In the genomic region with DNA sequence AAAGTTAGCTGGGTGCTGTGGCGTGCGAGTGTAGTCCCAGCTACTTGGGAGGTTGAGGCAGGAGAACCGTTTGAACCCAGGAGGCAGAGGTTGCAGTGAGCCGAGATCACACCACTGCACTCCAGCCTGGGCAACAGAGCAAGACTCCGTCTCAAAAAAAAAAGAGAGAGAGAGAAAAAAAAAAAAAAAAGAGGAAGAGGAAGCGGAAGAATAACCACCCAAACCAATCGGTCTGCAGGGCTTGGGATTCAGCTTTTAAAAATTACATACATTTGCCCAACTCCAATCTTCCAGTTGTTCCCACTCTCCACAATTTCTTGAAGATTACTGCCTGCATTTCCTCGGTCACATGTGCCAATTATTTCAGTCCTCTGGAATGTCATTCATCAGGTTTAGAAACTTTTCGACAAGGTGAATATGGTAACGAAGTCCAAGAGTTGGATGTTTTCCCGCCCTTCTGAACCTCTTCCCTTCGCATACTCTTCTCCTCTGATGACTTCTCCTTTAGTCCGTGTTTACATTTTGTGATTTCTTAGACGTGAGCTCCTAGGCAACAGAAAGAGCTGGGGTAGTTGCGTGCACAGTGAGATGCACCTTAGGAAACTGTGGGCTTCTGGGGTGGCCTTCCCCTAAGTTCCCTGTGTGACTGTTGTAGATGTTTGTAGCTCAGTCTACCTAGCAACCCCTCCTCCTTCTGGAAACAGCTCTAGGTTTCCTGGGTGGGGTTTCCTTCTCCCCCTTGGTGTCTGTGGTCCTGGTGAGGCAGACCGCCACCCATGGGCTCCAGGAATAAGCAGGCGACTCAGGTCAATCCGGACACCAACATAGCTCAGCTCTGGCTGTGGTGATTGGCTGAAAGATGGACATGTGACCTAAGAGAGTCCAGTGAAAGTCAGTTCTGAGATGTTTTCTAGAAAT, we compare ENCODE assay signal across 9 cellular contexts.
DNase-seq lines count a peak whose midpoint lies in the region; ATAC-seq and TF ChIP-seq lines count a peak whose summit lies in the region.
"Had no signal": no experiment of that assay in that cellular context is flagged by ENCODE, and none has a peak within 500 bp of the region (broad histone marks: within the 10 kb centered on the region; RNA-seq: fewer than 3 reads in every experiment).

No MANE protein-coding gene starts in this region.

- intact Hi-C loops in dendritic cell treated with granulocyte-macrophage colony-stimulating factor and Interleukin-4, amounts not matched to agents 40 ng/mL and 50 ng/mL, for 4 days (cut with micrococcal nuclease), result no loop called here

- CTCF ChIA-PET in activated CD4-positive, alpha-beta T cell treated with anti-CD3 and anti-CD28 coated beads, Interleukin-2, amount 10 ng/mL, durations not matched to agents 7 days and 5 days (lab: Charles Lee), result interaction anchor here (0.8 to 2.7 kb wide), 7 partner anchors 10 to 174 kb away, joined by 3 to 8 read pairs (median 3); no protein-coding TSS in a partner anchor

- peak overlapping the region; percentile 37 for H3K27ac Mint-ChIP-seq in activated CD4-positive, alpha-beta T cell treated with anti-CD3 and anti-CD28 coated beads, Interleukin-2, amount 10 ng/mL, durations not matched to agents 7 days and 5 days
- H3K27ac Mint-ChIP-seq in dendritic cell treated with granulocyte-macrophage colony-stimulating factor and Interleukin-4, amounts not matched to agents 40 ng/mL and 50 ng/mL, for 4 days, result peak overlapping the region; percentile 62
- no peak overlapping the region for H3K27ac Mint-ChIP-seq in osteocyte (ENCODE audit: unreplicated experiment)
- H3K27ac Mint-ChIP-seq: activated naive CD4-positive, alpha-beta T cell treated with anti-CD3 and anti-CD28 coated beads, Interleukin-2, amount 50 U/mL, for 24 hours had no signal

- no peak overlapping the region for H3K4me3 Mint-ChIP-seq in activated CD4-positive, alpha-beta T cell treated with anti-CD3 and anti-CD28 coated beads, Interleukin-2, amount 10 ng/mL, durations not matched to agents 7 days and 5 days
- no peak overlapping the region for H3K4me3 Mint-ChIP-seq in dendritic cell treated with granulocyte-macrophage colony-stimulating factor and Interleukin-4, amounts not matched to agents 40 ng/mL and 50 ng/mL, for 4 days
- H3K4me3 Mint-ChIP-seq in osteocyte (ENCODE audit: unreplicated experiment), result no peak overlapping the region
- H3K4me3 Mint-ChIP-seq: activated naive CD4-positive, alpha-beta T cell treated with anti-CD3 and anti-CD28 coated beads, Interleukin-2, amount 50 U/mL, for 24 hours had no signal

- POLR2A ChIA-PET in activated CD4-positive, alpha-beta T cell treated with anti-CD3 and anti-CD28 coated beads, Interleukin-2, amount 10 ng/mL, durations not matched to agents 7 days and 5 days (lab: Charles Lee), result interaction anchor here (0.6 kb wide), 1 partner anchor 17 kb away, joined by 3 read pairs; no protein-coding TSS in a partner anchor

- peak; percentile 8 for DNase-seq in activated CD4-positive, alpha-beta T cell treated with anti-CD3 and anti-CD28 coated beads, Interleukin-2, amount 10 ng/mL, durations not matched to agents 7 days and 5 days
- no peak for DNase-seq in activated CD4-positive, alpha-beta T cell treated with anti-CD3 and anti-CD28 coated beads for 1 hour
- peak; percentile 80 for DNase-seq in HuH-7.5 (ENCODE audit: low spot score)
- DNase-seq in stimulated activated naive CD8-positive, alpha-beta T cell treated with anti-CD3 and anti-CD28 coated beads, Interleukin-15, Interleukin-2, amounts not matched to agents 100 U/mL and 50 U/mL, for 24 hours, result peak; percentile 21
- no peak for DNase-seq in activated naive CD4-positive, alpha-beta T cell treated with Interleukin-2 at 50 U/mL for 16 hours
- no peak for DNase-seq in osteocyte (ENCODE audit: extremely low spot score, unreplicated experiment)
- DNase-seq in D341Med (ENCODE audit: low spot score), result no peak

- peaks cover 3% of the 10 kb centered on the region for H3K9me3 Mint-ChIP-seq in activated CD4-positive, alpha-beta T cell treated with anti-CD3 and anti-CD28 coated beads, Interleukin-2, amount 10 ng/mL, durations not matched to agents 7 days and 5 days
- no peaks in the 10 kb centered on the region for H3K9me3 Mint-ChIP-seq in dendritic cell treated with granulocyte-macrophage colony-stimulating factor and Interleukin-4, amounts not matched to agents 40 ng/mL and 50 ng/mL, for 4 days
- no peaks in the 10 kb centered on the region for H3K9me3 Mint-ChIP-seq in osteocyte (ENCODE audit: unreplicated experiment)
- H3K9me3 Mint-ChIP-seq: activated naive CD4-positive, alpha-beta T cell treated with anti-CD3 and anti-CD28 coated beads, Interleukin-2, amount 50 U/mL, for 24 hours had no signal

- peaks cover 1% of the 10 kb centered on the region for H3K27me3 Mint-ChIP-seq in activated CD4-positive, alpha-beta T cell treated with anti-CD3 and anti-CD28 coated beads, Interleukin-2, amount 10 ng/mL, durations not matched to agents 7 days and 5 days
- H3K27me3 Mint-ChIP-seq in dendritic cell treated with granulocyte-macrophage colony-stimulating factor and Interleukin-4, amounts not matched to agents 40 ng/mL and 50 ng/mL, for 4 days, result no peaks in the 10 kb centered on the region
- no peaks in the 10 kb centered on the region for H3K27me3 Mint-ChIP-seq in osteocyte (ENCODE audit: unreplicated experiment)
- H3K27me3 Mint-ChIP-seq: activated naive CD4-positive, alpha-beta T cell treated with anti-CD3 and anti-CD28 coated beads, Interleukin-2, amount 50 U/mL, for 24 hours had no signal

- no peak for TF ChIP-seq CTCF in osteocyte (IDR thresholded peaks at IDR 0.05)

- peak; percentile 76 for ATAC-seq in stimulated activated naive CD8-positive, alpha-beta T cell treated with anti-CD3 and anti-CD28 coated beads, Interleukin-15, Interleukin-2, amounts not matched to agents 100 U/mL and 50 U/mL, for 24 hours

- peaks cover 7% of the 10 kb centered on the region for H3K4me1 Mint-ChIP-seq in activated CD4-positive, alpha-beta T cell treated with anti-CD3 and anti-CD28 coated beads, Interleukin-2, amount 10 ng/mL, durations not matched to agents 7 days and 5 days
- H3K4me1 Mint-ChIP-seq in dendritic cell treated with granulocyte-macrophage colony-stimulating factor and Interleukin-4, amounts not matched to agents 40 ng/mL and 50 ng/mL, for 4 days (ENCODE audit: low read depth), result peaks cover 16% of the 10 kb centered on the region
- peaks cover 4% of the 10 kb centered on the region for H3K4me1 Mint-ChIP-seq in osteocyte (ENCODE audit: unreplicated experiment)

- H3K36me3 Mint-ChIP-seq in activated CD4-positive, alpha-beta T cell treated with anti-CD3 and anti-CD28 coated beads, Interleukin-2, amount 10 ng/mL, durations not matched to agents 7 days and 5 days (ENCODE audit: low read depth), result no peaks in the 10 kb centered on the region
- no peaks in the 10 kb centered on the region for H3K36me3 Mint-ChIP-seq in dendritic cell treated with granulocyte-macrophage colony-stimulating factor and Interleukin-4, amounts not matched to agents 40 ng/mL and 50 ng/mL, for 4 days (ENCODE audit: low read depth)
- H3K36me3 Mint-ChIP-seq in osteocyte (ENCODE audit: unreplicated experiment), result no peaks in the 10 kb centered on the region
- H3K36me3 Mint-ChIP-seq: activated naive CD4-positive, alpha-beta T cell treated with anti-CD3 and anti-CD28 coated beads, Interleukin-2, amount 50 U/mL, for 24 hours had no signal

Comparison
In these comparisons a context has a peak if more than half of its experiments do, and no peak if none do; other contexts are left out.
1. DNase-seq: peak in activated CD4-positive, alpha-beta T cell treated with anti-CD3 and anti-CD28 coated beads, Interleukin-2, amount 10 ng/mL, durations not matched to agents 7 days and 5 days (single experiment), HuH-7.5 (single experiment) and stimulated activated naive CD8-positive, alpha-beta T cell treated with anti-CD3 and anti-CD28 coated beads, Interleukin-15, Interleukin-2, amounts not matched to agents 100 U/mL and 50 U/mL, for 24 hours (single experiment); none in activated CD4-positive, alpha-beta T cell treated with anti-CD3 and anti-CD28 coated beads for 1 hour (single experiment), activated naive CD4-positive, alpha-beta T cell treated with Interleukin-2 at 50 U/mL for 16 hours (single experiment), osteocyte (single experiment) and D341Med (single experiment).